ENCODE assay signal across 34 cellular contexts in the genomic region with DNA sequence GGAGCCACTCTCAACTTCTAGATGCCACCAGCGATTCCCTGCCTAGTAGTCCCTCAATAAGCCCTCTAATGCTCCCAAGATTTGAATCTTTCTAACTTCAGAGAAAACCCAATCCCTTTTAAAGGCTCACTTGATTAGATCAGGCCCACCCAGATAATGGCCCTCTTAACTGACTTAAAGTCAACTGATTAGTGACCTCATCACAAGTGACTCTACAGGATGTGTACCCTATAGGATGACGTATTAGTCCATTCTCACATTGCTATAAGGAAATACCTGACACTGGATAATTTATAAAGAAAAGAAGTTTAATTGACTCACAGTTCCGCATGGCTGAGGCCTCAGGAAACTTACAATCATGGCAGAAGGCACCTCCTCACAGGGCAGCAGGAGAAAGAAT.
"Had no signal": no experiment of that assay in that cellular context is flagged by ENCODE, and none has a peak within 500 bp of the region (broad histone marks: within the 10 kb centered on the region; RNA-seq: fewer than 3 reads in every experiment).

No MANE protein-coding gene starts in this region.

- H3K27me3 ChIP-seq: MG63 had no signal

- H3K27ac ChIP-seq: KMS-11 had no signal

- H3K36me3 ChIP-seq: MG63 had no signal

- H3K9ac ChIP-seq: KMS-11 had no signal

- DNase-seq: Karpas-422, Kasumi-1, MG63, MM.1S, MV-4-11, NCI-H1048, NCI-H1092, NCI-H1092 treated with DMSO at 0.1 percent for 48 hours, NCI-H1105, NCI-H1105 treated with DMSO at 0.1 percent for 48 hours, NCI-H1417, NCI-H1417 treated with DMSO at 0.1 percent for 48 hours, NCI-H1436, NCI-H1436 treated with DMSO at 0.1 percent for 48 hours, NCI-H146, NCI-H1694, NCI-H1694 treated with DMSO at 0.1 percent for 48 hours, NCI-H187, NCI-H187 treated with DMSO at 0.1 percent for 48 hours, NCI-H1930, NCI-H2029, NCI-H2029 treated with DMSO at 0.1 percent for 48 hours, NCI-H2081, NCI-H2081 treated with DMSO at 0.1 percent for 48 hours, NCI-H2107, NCI-H2171, NCI-H2227 treated with DMSO at 0.1 percent for 48 hours, NCI-H226, NCI-H345, NCI-H446, NCI-H446 treated with DMSO at 0.1 percent for 48 hours, NCI-H510A, NCI-H510A treated with DMSO at 0.1 percent for 48 hours had no signal

- H3K4me2 ChIP-seq: KMS-11 had no signal

- H3K9me3 ChIP-seq: MG63 had no signal

- H3K4me3 ChIP-seq: MG63 had no signal
